ENCODE assay signal across 21 cellular contexts in genomic region chr22:29251981-29252978, GRCh38. TPM values are rescaled to one million over a fixed set of nuclear protein-coding genes. Genes with fewer than 3 reads are reported as not detected.
"Had no signal": no experiment of that assay in that cellular context is flagged by ENCODE, and none has a peak within 500 bp of the region (broad histone marks: within the 10 kb centered on the region; RNA-seq: fewer than 3 reads in every experiment).

No MANE protein-coding gene starts in this region.

- H3K27ac ChIP-seq: breast epithelium, foreskin keratinocyte, hepatocyte, upper lobe of left lung had no signal

- H3K36me3 ChIP-seq: breast epithelium had no signal

- H3K9me3 ChIP-seq: breast epithelium, upper lobe of left lung had no signal

- H3K27me3 ChIP-seq: breast epithelium, foreskin keratinocyte, hepatocyte, upper lobe of left lung had no signal

- DNase-seq: activated CD4-positive, alpha-beta T cell treated with anti-CD3 and anti-CD28 coated beads, Interleukin-2, amount 50 U/mL, for 48 hours; activated CD8-positive, alpha-beta memory T cell treated with anti-CD3 and anti-CD28 coated beads, Interleukin-2, amount 50 U/mL, for 48 hours; activated effector memory CD4-positive, alpha-beta T cell treated with Interleukin-2 at 50 U/mL for 16 hours; activated naive CD4-positive, alpha-beta T cell treated with anti-CD3 and anti-CD28 coated beads for 36 hours; activated naive CD8-positive, alpha-beta T cell treated with anti-CD3 and anti-CD28 coated beads, Interleukin-2, amount 10 ng/mL, durations not matched to agents 7 days and 5 days; activated T-cell treated with anti-CD3 and anti-CD28 coated beads, Interleukin-2, amount 50 U/mL, for 72 hours; amniotic stem cell; effector CD8-positive, alpha-beta T cell; erythroblast; foreskin keratinocyte; mesenchymal stem cell; naive B cell; retina; stimulated activated CD4-positive, alpha-beta T cell treated with anti-CD3 and anti-CD28 coated beads, Interleukin-4, amount 100 ng/mL, for 1 hour; stimulated activated naive CD4-positive, alpha-beta T cell treated with Interleukin-2 at 50 U/mL for 16 hours; T-helper 9 cell; upper lobe of left lung had no signal

- H3K4me3 ChIP-seq: breast epithelium, hepatocyte, upper lobe of left lung had no signal

- H3K4me1 ChIP-seq: breast epithelium, foreskin keratinocyte, upper lobe of left lung had no signal

RNA-seq across cellular contexts. Expression of gene EMID1, which starts 46.6 kb away (rescaled TPM):
- total RNA-seq: activated CD8-positive, alpha-beta memory T cell treated with anti-CD3 and anti-CD28 coated beads for 36 hours; activated naive CD4-positive, alpha-beta T cell treated with anti-CD3 and anti-CD28 coated beads for 36 hours; activated naive CD8-positive, alpha-beta T cell treated with anti-CD3 and anti-CD28 coated beads, Interleukin-2, amount 10 ng/mL, durations not matched to agents 7 days and 5 days; foreskin keratinocyte; T-helper 1 cell treated with Interleukin-12 subunit alpha and Interleukin-12 subunit beta and Interleukin-4 antibody, amounts not matched to agents 30 ng/mL and 1 ng/mL, for 36 hours had no signal
- polyA plus RNA-seq: foreskin keratinocyte had no signal
